21 cellular contexts compared by ENCODE assay signal in the genomic region with DNA sequence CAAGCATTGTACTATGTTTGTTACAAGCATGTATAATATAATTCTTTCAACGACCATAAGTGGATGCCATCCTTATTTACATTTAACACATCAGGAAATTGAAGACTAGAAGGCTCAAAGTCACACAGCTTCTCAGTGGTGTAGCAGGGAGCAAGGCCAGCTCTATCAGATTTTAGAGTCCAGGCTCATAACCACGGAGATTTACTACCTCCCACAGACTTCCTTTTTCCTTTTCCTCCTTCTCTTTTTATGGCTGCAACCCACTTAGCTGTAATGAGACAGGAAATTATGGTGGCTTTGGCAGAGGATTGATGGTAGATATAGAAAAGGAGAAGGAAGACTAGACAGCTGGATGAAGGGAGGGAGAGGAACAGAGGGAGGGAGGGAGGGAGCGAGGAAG. TPM values are rescaled to one million over a fixed set of nuclear protein-coding genes. Genes with fewer than 3 reads are reported as not detected.
DNase-seq lines count a peak whose midpoint lies in the region; ATAC-seq and TF ChIP-seq lines count a peak whose summit lies in the region.
"Had no signal": no experiment of that assay in that cellular context is flagged by ENCODE, and none has a peak within 500 bp of the region (broad histone marks: within the 10 kb centered on the region; RNA-seq: fewer than 3 reads in every experiment).

No MANE protein-coding gene starts in this region.

- peaks cover 17% of the 10 kb centered on the region for H3K9me3 Mint-ChIP-seq in activated CD4-positive, alpha-beta T cell treated with anti-CD3 and anti-CD28 coated beads for 36 hours (ENCODE audit: low read depth)
- peaks cover 15% of the 10 kb centered on the region for H3K9me3 Mint-ChIP-seq in activated CD8-positive, alpha-beta T cell treated with anti-CD3 and anti-CD28 coated beads for 36 hours

- in situ Hi-C loops in brain microvascular endothelial cell (cut with HindIII; ENCODE audit: low pct_ligation_motif_present, low sequenced_read_pairs), result no loop called here

- H3K27me3 Mint-ChIP-seq in activated CD4-positive, alpha-beta T cell treated with anti-CD3 and anti-CD28 coated beads for 36 hours, result no peaks in the 10 kb centered on the region
- no peaks in the 10 kb centered on the region for H3K27me3 Mint-ChIP-seq in activated CD8-positive, alpha-beta T cell treated with anti-CD3 and anti-CD28 coated beads for 36 hours

- intact Hi-C loops in activated CD4-positive, alpha-beta T cell treated with anti-CD3 and anti-CD28 coated beads for 36 hours (cut with DNase I, micrococcal nuclease), result loop anchor here in 1 of 2 experiments (5.0 kb wide), 2 partner anchors 72 to 172 kb away; no protein-coding TSS in a partner anchor
- intact Hi-C loops in activated CD8-positive, alpha-beta T cell treated with anti-CD3 and anti-CD28 coated beads for 36 hours (cut with micrococcal nuclease), result no loop called here
- intact Hi-C loops in Right ventricle myocardium superior (cut with DNase I), result no loop called here

- DNase-seq in activated CD4-positive, alpha-beta T cell treated with anti-CD3 and anti-CD28 coated beads for 36 hours, result no peak
- no peak for DNase-seq in activated CD4-positive, alpha-beta T cell treated with anti-CD3 and anti-CD28 coated beads, Interleukin-2, amount 50 U/mL, for 48 hours
- DNase-seq in NOMO-1 treated with DMSO at 0.1 percent for 48 hours (lab: John Stamatoyannopoulos, UW; ENCODE audit: unreplicated experiment) (peak; percentile 97), brain microvascular endothelial cell (no peak), Right ventricle myocardium superior (no peak)
- DNase-seq in activated CD8-positive, alpha-beta T cell treated with anti-CD3 and anti-CD28 coated beads for 36 hours, result no peak
- DNase-seq: 8988T; activated CD4-positive, alpha-beta T cell treated with anti-CD3 and anti-CD28 coated beads, Interleukin-2, amount 50 U/mL, for 1 hour; activated naive CD4-positive, alpha-beta T cell treated with anti-CD3 and anti-CD28 coated beads for 36 hours; activated T-cell treated with anti-CD3 and anti-CD28 coated beads for 4 hours; colonic mucosa; hypothalamus; mesenchymal stem cell; MG63; NCI-H2029 treated with DMSO at 0.1 percent for 48 hours; NCI-H510A treated with DMSO at 0.1 percent for 48 hours; PC-9; SK-N-SH had no signal

- H3K27ac Mint-ChIP-seq in activated CD4-positive, alpha-beta T cell treated with anti-CD3 and anti-CD28 coated beads for 36 hours, result peak overlapping the region; percentile 7
- H3K27ac Mint-ChIP-seq in activated CD8-positive, alpha-beta T cell treated with anti-CD3 and anti-CD28 coated beads for 36 hours, result peak overlapping the region; percentile 8
- H3K27ac Mint-ChIP-seq: activated naive CD4-positive, alpha-beta T cell treated with anti-CD3 and anti-CD28 coated beads for 36 hours had no signal

- no peak for ATAC-seq in activated CD4-positive, alpha-beta T cell treated with anti-CD3 and anti-CD28 coated beads for 36 hours
- ATAC-seq in activated CD8-positive, alpha-beta T cell treated with anti-CD3 and anti-CD28 coated beads for 36 hours, result no peak
- no peak for ATAC-seq in HG03139 (IDR thresholded peaks at IDR 0.05; ENCODE audit: unreplicated experiment)
- no peak for ATAC-seq in Right ventricle myocardium superior (ENCODE audit: poor library complexity)

- H3K27me3 ChIP-seq in thymus (ENCODE audit: control insufficient read depth, insufficient read depth), result no peaks in the 10 kb centered on the region
- H3K27me3 ChIP-seq in brain microvascular endothelial cell (replicated peaks), result no peaks in the 10 kb centered on the region
- H3K27me3 ChIP-seq: colonic mucosa, MG63 had no signal

- H3K27ac ChIP-seq in thymus (ENCODE audit: low read depth), result peak overlapping the region; percentile 64
- H3K27ac ChIP-seq in brain microvascular endothelial cell, result no peak overlapping the region
- H3K27ac ChIP-seq: C4-2B, colonic mucosa, PC-9 had no signal

- H3K9me3 ChIP-seq in thymus (ENCODE audit: control insufficient read depth), result no peaks in the 10 kb centered on the region
- H3K9me3 ChIP-seq: colonic mucosa, MG63, SK-N-SH had no signal

- CTCF ChIA-PET in activated CD4-positive, alpha-beta T cell treated with anti-CD3 and anti-CD28 coated beads for 36 hours (lab: Charles Lee), result interaction anchor here (0.6 to 2.6 kb wide), 6 partner anchors 14 to 260 kb away, joined by 3 to 19 read pairs (median 4); no protein-coding TSS in a partner anchor
- CTCF ChIA-PET in activated CD8-positive, alpha-beta T cell treated with anti-CD3 and anti-CD28 coated beads for 36 hours (lab: Charles Lee), result interaction anchor here (1.2 to 2.3 kb wide), 4 partner anchors 14 to 262 kb away, joined by 3 to 12 read pairs (median 9); no protein-coding TSS in a partner anchor

- 24% methylated on average over 3 of the region's 3 CpGs for WGBS in thymus

- no peak overlapping the region for H3K4me3 Mint-ChIP-seq in activated CD4-positive, alpha-beta T cell treated with anti-CD3 and anti-CD28 coated beads for 36 hours
- no peak overlapping the region for H3K4me3 Mint-ChIP-seq in activated CD8-positive, alpha-beta T cell treated with anti-CD3 and anti-CD28 coated beads for 36 hours
- H3K4me3 Mint-ChIP-seq: activated naive CD4-positive, alpha-beta T cell treated with anti-CD3 and anti-CD28 coated beads for 36 hours had no signal

- H3K4me3 ChIP-seq in thymus (ENCODE audit: low read length) (no peak overlapping the region), brain microvascular endothelial cell (ENCODE audit: low read depth, low read length) (no peak overlapping the region)
- H3K4me3 ChIP-seq: colonic mucosa, MG63, PC-9 had no signal

- H3K36me3 Mint-ChIP-seq in activated CD4-positive, alpha-beta T cell treated with anti-CD3 and anti-CD28 coated beads for 36 hours (ENCODE audit: low read depth), result peaks cover 63% of the 10 kb centered on the region
- peaks cover 42% of the 10 kb centered on the region for H3K36me3 Mint-ChIP-seq in activated CD8-positive, alpha-beta T cell treated with anti-CD3 and anti-CD28 coated beads for 36 hours (ENCODE audit: low read depth)

- no peaks in the 10 kb centered on the region for H3K4me1 ChIP-seq in thymus (ENCODE audit: control insufficient read depth, insufficient read depth, low read length)
- H3K4me1 ChIP-seq: colonic mucosa had no signal

- no peak for TF ChIP-seq CTCF in activated CD8-positive, alpha-beta T cell treated with anti-CD3 and anti-CD28 coated beads for 36 hours (IDR thresholded peaks at IDR 0.05)
- TF ChIP-seq CTCF in brain microvascular endothelial cell (IDR thresholded peaks at IDR 0.05; ENCODE audit: low read depth, low read length, missing control alignments), result no peak

- H3K4me1 Mint-ChIP-seq in activated CD4-positive, alpha-beta T cell treated with anti-CD3 and anti-CD28 coated beads for 36 hours, result peaks cover 55% of the 10 kb centered on the region
- H3K4me1 Mint-ChIP-seq in activated CD8-positive, alpha-beta T cell treated with anti-CD3 and anti-CD28 coated beads for 36 hours (ENCODE audit: low read depth), result peaks cover 43% of the 10 kb centered on the region

- POLR2A ChIA-PET in activated CD4-positive, alpha-beta T cell treated with anti-CD3 and anti-CD28 coated beads for 36 hours (lab: Charles Lee), result no interaction called here
- POLR2A ChIA-PET in activated CD8-positive, alpha-beta T cell treated with anti-CD3 and anti-CD28 coated beads for 36 hours (lab: Charles Lee), result interaction anchor here (0.6 to 1.5 kb wide), 2 partner anchors 14 to 158 kb away, joined by 3 to 5 read pairs; no protein-coding TSS in a partner anchor

- no peaks in the 10 kb centered on the region for H3K36me3 ChIP-seq in thymus (ENCODE audit: control insufficient read depth, insufficient read depth)
- no peaks in the 10 kb centered on the region for H3K36me3 ChIP-seq in brain microvascular endothelial cell (replicated peaks)
- H3K36me3 ChIP-seq: colonic mucosa, MG63 had no signal

RNA-seq across cellular contexts. Expression of a gene that starts 47.4 kb away (rescaled TPM):
- total RNA-seq in activated CD4-positive, alpha-beta T cell treated with anti-CD3 and anti-CD28 coated beads for 36 hours, result 10 to 100 TPM; 14.1 to 14.6 TPM
- 1 to 10 TPM; 8.4 to 9.9 TPM for total RNA-seq in activated CD8-positive, alpha-beta T cell treated with anti-CD3 and anti-CD28 coated beads for 36 hours
- 8.6 TPM for polyA plus RNA-seq in thymus
- 1.1 TPM for total RNA-seq in Right ventricle myocardium superior
